1 cellular context compared by ENCODE assay signal in the genomic region with DNA sequence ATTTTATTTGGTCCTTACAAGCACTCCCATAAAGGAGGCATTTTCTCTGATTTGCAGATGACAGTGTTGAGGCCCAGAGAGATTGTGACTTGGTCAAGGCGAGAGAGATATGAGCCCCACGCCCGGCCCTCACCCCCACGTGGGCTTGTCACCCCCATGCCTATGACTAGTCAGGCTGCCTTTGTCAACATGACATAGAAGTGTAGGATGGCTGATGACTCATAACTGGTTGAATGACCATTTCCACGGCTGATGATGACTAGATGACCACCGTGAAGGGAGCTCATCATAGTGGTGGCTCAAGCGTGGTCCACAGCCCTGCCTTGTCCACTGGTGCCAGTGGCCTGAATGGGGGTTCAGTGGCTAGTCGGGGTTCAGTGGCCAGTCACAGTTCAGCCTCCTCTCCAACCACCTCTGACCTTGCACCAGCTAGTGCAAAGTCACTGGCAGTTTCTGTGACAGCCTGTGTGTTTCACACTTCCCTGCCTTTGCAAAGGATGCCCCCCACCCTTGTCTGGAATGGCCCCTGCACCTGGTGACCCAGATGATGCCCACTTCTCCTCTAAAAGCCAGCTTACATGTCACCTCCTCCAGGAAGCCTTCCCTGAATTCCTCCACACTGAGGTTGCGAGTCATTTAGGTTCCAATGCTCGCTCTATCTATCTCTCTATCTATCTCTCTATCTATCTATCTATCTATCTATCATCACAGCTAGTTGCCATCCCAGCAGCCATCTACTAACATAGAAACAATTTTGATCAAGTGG.
TF ChIP-seq lines count a peak whose summit lies in the region.

No MANE protein-coding gene starts in this region.

TF ChIP-seq in HEK293, 187 proteins besides CTCF, POLR2A, EP300 and RAD21 (continued from another document):
- TF ChIP-seq OSR2 (tag by site-specific recombination; IDR thresholded peaks at IDR 0.05) (no peak), EGR2 (tag by site-specific recombination; IDR thresholded peaks at IDR 0.05; ENCODE audit: low read depth) (peak; percentile 68; the same call in 1 of the 2 replicates), ZNF585B (tag by site-specific recombination; IDR thresholded peaks at IDR 0.05) (no peak), ZFHX2 (tag by site-specific recombination; conservative IDR thresholded peaks at IDR 0.05) (peak; percentile 67; the same call in 1 of the 2 replicates), GLIS1 (tag by site-specific recombination; IDR thresholded peaks at IDR 0.05) (no peak), ZNF768 (tag by site-specific recombination; IDR thresholded peaks at IDR 0.05) (no peak), ZNF404 (tag by site-specific recombination; IDR thresholded peaks at IDR 0.05) (no peak), ZNF621 (tag by site-specific recombination; IDR thresholded peaks at IDR 0.05) (no peak), KLF7 (tag by site-specific recombination; IDR thresholded peaks at IDR 0.05; ENCODE audit: borderline replicate concordance) (no peak), ZNF366 (tag by site-specific recombination; conservative IDR thresholded peaks at IDR 0.05) (peak; percentile 29; the same call in 1 of the 2 replicates), SALL2 (tag by site-specific recombination; IDR thresholded peaks at IDR 0.05; ENCODE audit: borderline replicate concordance) (no peak), ZSCAN23 (tag by site-specific recombination; IDR thresholded peaks at IDR 0.05) (no peak), ZNF426 (tag by site-specific recombination; IDR thresholded peaks at IDR 0.05) (no peak), ZNF626 (tag by site-specific recombination; IDR thresholded peaks at IDR 0.05) (no peak), KLF8 (tag by site-specific recombination; IDR thresholded peaks at IDR 0.05) (no peak)
- TF ChIP-seq, protein P1, sequence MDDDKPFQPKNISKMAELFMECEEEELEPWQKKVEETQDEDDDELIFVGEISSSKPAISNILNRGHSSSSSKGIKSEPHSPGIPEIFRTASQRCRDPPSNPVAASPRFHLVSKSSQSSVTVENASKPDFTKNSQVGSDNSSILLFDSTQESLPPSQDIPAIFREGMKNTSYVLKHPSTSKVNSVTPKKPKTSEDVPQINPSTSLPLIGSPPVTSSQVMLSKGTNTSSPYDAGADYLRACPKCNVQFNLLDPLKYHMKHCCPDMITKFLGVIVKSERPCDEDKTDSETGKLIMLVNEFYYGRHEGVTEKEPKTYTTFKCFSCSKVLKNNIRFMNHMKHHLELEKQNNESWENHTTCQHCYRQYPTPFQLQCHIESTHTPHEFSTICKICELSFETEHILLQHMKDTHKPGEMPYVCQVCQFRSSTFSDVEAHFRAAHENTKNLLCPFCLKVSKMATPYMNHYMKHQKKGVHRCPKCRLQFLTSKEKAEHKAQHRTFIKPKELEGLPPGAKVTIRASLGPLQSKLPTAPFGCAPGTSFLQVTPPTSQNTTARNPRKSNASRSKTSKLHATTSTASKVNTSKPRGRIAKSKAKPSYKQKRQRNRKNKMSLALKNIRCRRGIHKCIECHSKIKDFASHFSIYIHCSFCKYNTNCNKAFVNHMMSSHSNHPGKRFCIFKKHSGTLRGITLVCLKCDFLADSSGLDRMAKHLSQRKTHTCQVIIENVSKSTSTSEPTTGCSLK (tag by site-specific recombination; IDR thresholded peaks at IDR 0.05), result no peak
- TF ChIP-seq, protein P2, sequence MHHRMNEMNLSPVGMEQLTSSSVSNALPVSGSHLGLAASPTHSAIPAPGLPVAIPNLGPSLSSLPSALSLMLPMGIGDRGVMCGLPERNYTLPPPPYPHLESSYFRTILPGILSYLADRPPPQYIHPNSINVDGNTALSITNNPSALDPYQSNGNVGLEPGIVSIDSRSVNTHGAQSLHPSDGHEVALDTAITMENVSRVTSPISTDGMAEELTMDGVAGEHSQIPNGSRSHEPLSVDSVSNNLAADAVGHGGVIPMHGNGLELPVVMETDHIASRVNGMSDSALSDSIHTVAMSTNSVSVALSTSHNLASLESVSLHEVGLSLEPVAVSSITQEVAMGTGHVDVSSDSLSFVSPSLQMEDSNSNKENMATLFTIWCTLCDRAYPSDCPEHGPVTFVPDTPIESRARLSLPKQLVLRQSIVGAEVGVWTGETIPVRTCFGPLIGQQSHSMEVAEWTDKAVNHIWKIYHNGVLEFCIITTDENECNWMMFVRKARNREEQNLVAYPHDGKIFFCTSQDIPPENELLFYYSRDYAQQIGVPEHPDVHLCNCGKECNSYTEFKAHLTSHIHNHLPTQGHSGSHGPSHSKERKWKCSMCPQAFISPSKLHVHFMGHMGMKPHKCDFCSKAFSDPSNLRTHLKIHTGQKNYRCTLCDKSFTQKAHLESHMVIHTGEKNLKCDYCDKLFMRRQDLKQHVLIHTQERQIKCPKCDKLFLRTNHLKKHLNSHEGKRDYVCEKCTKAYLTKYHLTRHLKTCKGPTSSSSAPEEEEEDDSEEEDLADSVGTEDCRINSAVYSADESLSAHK (tag by site-specific recombination; IDR thresholded peaks at IDR 0.05), result no peak
- TF ChIP-seq, protein P3, sequence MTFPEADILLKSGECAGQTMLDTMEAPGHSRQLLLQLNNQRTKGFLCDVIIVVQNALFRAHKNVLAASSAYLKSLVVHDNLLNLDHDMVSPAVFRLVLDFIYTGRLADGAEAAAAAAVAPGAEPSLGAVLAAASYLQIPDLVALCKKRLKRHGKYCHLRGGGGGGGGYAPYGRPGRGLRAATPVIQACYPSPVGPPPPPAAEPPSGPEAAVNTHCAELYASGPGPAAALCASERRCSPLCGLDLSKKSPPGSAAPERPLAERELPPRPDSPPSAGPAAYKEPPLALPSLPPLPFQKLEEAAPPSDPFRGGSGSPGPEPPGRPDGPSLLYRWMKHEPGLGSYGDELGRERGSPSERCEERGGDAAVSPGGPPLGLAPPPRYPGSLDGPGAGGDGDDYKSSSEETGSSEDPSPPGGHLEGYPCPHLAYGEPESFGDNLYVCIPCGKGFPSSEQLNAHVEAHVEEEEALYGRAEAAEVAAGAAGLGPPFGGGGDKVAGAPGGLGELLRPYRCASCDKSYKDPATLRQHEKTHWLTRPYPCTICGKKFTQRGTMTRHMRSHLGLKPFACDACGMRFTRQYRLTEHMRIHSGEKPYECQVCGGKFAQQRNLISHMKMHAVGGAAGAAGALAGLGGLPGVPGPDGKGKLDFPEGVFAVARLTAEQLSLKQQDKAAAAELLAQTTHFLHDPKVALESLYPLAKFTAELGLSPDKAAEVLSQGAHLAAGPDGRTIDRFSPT (tag by site-specific recombination; IDR thresholded peaks at IDR 0.05), result peak; percentile 29; the same call in 1 of the 2 replicates
TF ChIP-seq in HEK293: peak in this region for 5.
